Comparison of ENCODE assay signal across 21 cellular contexts in genomic region chr16:67486805-67487204, GRCh38. TPM values are rescaled to one million over a fixed set of nuclear protein-coding genes. Genes with fewer than 3 reads are reported as not detected.
DNase-seq lines count a peak whose midpoint lies in the region; ATAC-seq lines count a peak whose summit lies in the region.
"Had no signal": no experiment of that assay in that cellular context is flagged by ENCODE, and none has a peak within 500 bp of the region (broad histone marks: within the 10 kb centered on the region; RNA-seq: fewer than 3 reads in every experiment).

No MANE protein-coding gene starts in this region.

- WGBS in mesenchymal stem cell: 27% methylated on average over 2 of the region's 3 CpGs

- H4K8ac ChIP-seq in mesenchymal stem cell (ENCODE audit: low read length): peak overlapping the region; percentile 41

- peak overlapping the region; percentile 83 to 99 (median 96) for H3K4me2 ChIP-seq in BLaER1 treated with 17β-estradiol and CSF1 and Interleukin-3, amounts not matched to agents 10 nM and 100 nM
- no peak overlapping the region for H3K4me2 ChIP-seq in mesenchymal stem cell (ENCODE audit: low read length, poor library complexity, severe bottlenecking)

- H3K4me3 ChIP-seq in BLaER1 treated with 17β-estradiol and CSF1 and Interleukin-3, amounts not matched to agents 10 nM and 100 nM: peak overlapping the region in 4 of 10 experiments; percentile 23 to 46 (median 34); a peak in 5 of 20 replicates
- H3K4me3 ChIP-seq in mesenchymal stem cell (ENCODE audit: insufficient read depth in 1 of 2, low read depth in 1 of 2, low read length in 2 of 2): no peak overlapping the region
- H3K4me3 ChIP-seq: colonic mucosa, gastrocnemius medialis, skin epidermis, testis had no signal

- H3K9ac ChIP-seq in BLaER1 treated with 17β-estradiol and CSF1 and Interleukin-3, amounts not matched to agents 10 nM and 100 nM: peak overlapping the region; percentile 68 to 96 (median 91)
- peak overlapping the region; percentile 27 for H3K9ac ChIP-seq in mesenchymal stem cell (ENCODE audit: low read length)

- no peak overlapping the region for H2BK5ac ChIP-seq in mesenchymal stem cell (ENCODE audit: low read depth, low read length, poor library complexity, severe bottlenecking)

- H3K79me1 ChIP-seq in mesenchymal stem cell (replicated peaks; ENCODE audit: low read length, poor library complexity, severe bottlenecking): peaks cover 16% of the 10 kb centered on the region

- no peak overlapping the region for H3K14ac ChIP-seq in mesenchymal stem cell (ENCODE audit: low read length in 2 of 2)

- no peak for ATAC-seq in HG03354 (IDR thresholded peaks at IDR 0.05; ENCODE audit: poor library complexity, severe bottlenecking, unreplicated experiment)
- ATAC-seq: activated T-helper 17 cell treated with anti-CD3 and anti-CD28 coated beads, Interleukin-2, amount 50 U/mL, for 72 hours; gastrocnemius medialis; left lobe of liver; WTC11 had no signal

- H4K20me1 ChIP-seq in BLaER1 treated with 17β-estradiol and CSF1 and Interleukin-3, amounts not matched to agents 10 nM and 100 nM: no peaks in the 10 kb centered on the region

- H2AK5ac ChIP-seq in mesenchymal stem cell (ENCODE audit: low read length, severe bottlenecking): no peak overlapping the region

- no peak overlapping the region for H2BK12ac ChIP-seq in mesenchymal stem cell (ENCODE audit: low read length in 2 of 2)

- no peak overlapping the region for H2BK15ac ChIP-seq in mesenchymal stem cell (ENCODE audit: low read depth, poor library complexity, severe bottlenecking)

- DNase-seq in HT1080 (ENCODE audit: low read depth): peak; percentile 31
- DNase-seq in amniotic epithelial cell (ENCODE audit: low read depth): peak; percentile 52
- peak; percentile 29 for DNase-seq in mesenchymal stem cell
- no peak for DNase-seq in NCI-H1048 (lab: John Stamatoyannopoulos, UW)
- DNase-seq in NCI-H1694 treated with DMSO at 0.1 percent for 48 hours (lab: John Stamatoyannopoulos, UW): no peak
- DNase-seq: BE2C, colonic mucosa, DMS153, gastrocnemius medialis, NCI-H1092, NCI-H748 treated with DMSO at 0.1 percent for 48 hours, posterior cingulate gyrus, T-helper 1 cell, testis had no signal

- H2BK120ac ChIP-seq in mesenchymal stem cell (ENCODE audit: low read depth, low read length): no peak overlapping the region

- H4K91ac ChIP-seq in mesenchymal stem cell (ENCODE audit: low read length): no peak overlapping the region

- H3K23ac ChIP-seq in mesenchymal stem cell (ENCODE audit: low read length in 2 of 2): no peak overlapping the region

- peaks cover 97 to 99% (median 98%) of the 10 kb centered on the region in 10 experiments for H3K4me1 ChIP-seq in BLaER1 treated with 17β-estradiol and CSF1 and Interleukin-3, amounts not matched to agents 10 nM and 100 nM
- H3K4me1 ChIP-seq in mesenchymal stem cell (ENCODE audit: control insufficient read depth, insufficient read depth, low read depth, low read length): peaks cover 17% of the 10 kb centered on the region

- H3K18ac ChIP-seq in mesenchymal stem cell (ENCODE audit: low read depth in 1 of 2, low read length in 2 of 2): no peak overlapping the region

- no peaks in the 10 kb centered on the region for H3K27me3 ChIP-seq in BLaER1 treated with 17β-estradiol and CSF1 and Interleukin-3, amounts not matched to agents 10 nM and 100 nM
- H3K27me3 ChIP-seq in mesenchymal stem cell (ENCODE audit: control insufficient read depth in 1 of 2, insufficient read depth in 1 of 2, low read length in 2 of 2): no peaks in the 10 kb centered on the region
- H3K27me3 ChIP-seq: BE2C, colonic mucosa, gastrocnemius medialis, testis had no signal

- H3K36me3 ChIP-seq in BLaER1 treated with 17β-estradiol and CSF1 and Interleukin-3, amounts not matched to agents 10 nM and 100 nM: peaks cover 0 to 20% (median 5%) of the 10 kb centered on the region in 11 experiments; a peak in 9 of 22 replicates
- peaks cover 10 to 14% of the 10 kb centered on the region in 2 experiments for H3K36me3 ChIP-seq in mesenchymal stem cell (ENCODE audit: control insufficient read depth in 1 of 2, insufficient read depth in 2 of 2, low read depth in 1 of 2, low read length in 2 of 2)
- H3K36me3 ChIP-seq: BE2C, colonic mucosa, gastrocnemius medialis had no signal

- H3K9me3 ChIP-seq in BLaER1 treated with 17β-estradiol and CSF1 and Interleukin-3, amounts not matched to agents 10 nM and 100 nM (replicated peaks in 1 of 11): peaks cover 0 to 10% (median 5%) of the 10 kb centered on the region in 11 experiments; a peak in 8 of 22 replicates
- no peaks in the 10 kb centered on the region for H3K9me3 ChIP-seq in mesenchymal stem cell (ENCODE audit: control insufficient read depth, low read length)
- H3K9me3 ChIP-seq: BE2C, colonic mucosa, gastrocnemius medialis, testis had no signal

- no peak overlapping the region for H3K4ac ChIP-seq in mesenchymal stem cell (ENCODE audit: low read depth in 1 of 2, low read length in 2 of 2)

- H3K27ac ChIP-seq in BLaER1 treated with 17β-estradiol and CSF1 and Interleukin-3, amounts not matched to agents 10 nM and 100 nM: peak overlapping the region; percentile 57 to 100 (median 99)
- H3K27ac ChIP-seq in mesenchymal stem cell (ENCODE audit: low read length, poor library complexity, severe bottlenecking): no peak overlapping the region
- H3K27ac ChIP-seq: colonic mucosa, epithelial cell of prostate, gastrocnemius medialis had no signal

- no peak overlapping the region for H2AFZ ChIP-seq in mesenchymal stem cell (ENCODE audit: low read depth, low read length)

RNA-seq across cellular contexts. Expression of gene AGRP, which starts 3.5 kb away (rescaled TPM):
- not detected in 2 replicates for total RNA-seq in HT1080 (2014; rRNA removed; shearing (Covaris generic))
- polyA plus RNA-seq in HT1080 (2015; cell fraction: cytosol; rRNA removed): not detected in 2 replicates
- polyA plus RNA-seq in HT1080 (2015; cell fraction: nucleus; rRNA removed): not detected in 2 replicates
- polyA plus RNA-seq in mesenchymal stem cell (2013, experiment 1 of 2): not detected
- polyA plus RNA-seq in mesenchymal stem cell (2013, experiment 2 of 2): not detected
- total RNA-seq: activated T-helper 17 cell treated with anti-CD3 and anti-CD28 coated beads, Interleukin-2, amount 50 U/mL, for 72 hours; colonic mucosa; gastrocnemius medialis; left lobe of liver; WTC11 had no signal

RNA-seq across cellular contexts. Expression of gene ATP6V0D1, which starts 5.8 kb away (rescaled TPM):
- total RNA-seq in HT1080 (2014; rRNA removed; shearing (Covaris generic)): 89.7 and 108 TPM in 2 replicates
- polyA plus RNA-seq in HT1080 (2015; cell fraction: cytosol; rRNA removed): 67.0 and 67.1 TPM in 2 replicates
- polyA plus RNA-seq in HT1080 (2015; cell fraction: nucleus; rRNA removed): 62.2 and 67.6 TPM in 2 replicates
- 140 TPM for polyA plus RNA-seq in mesenchymal stem cell (2013, experiment 1 of 2)
- polyA plus RNA-seq in mesenchymal stem cell (2013, experiment 2 of 2): 136 TPM

RNA-seq across cellular contexts. Expression of gene RIPOR1, which starts 41.8 kb away (rescaled TPM):
- total RNA-seq in HT1080 (2014; rRNA removed; shearing (Covaris generic)): 17.2 and 18.2 TPM in 2 replicates
- 32.3 and 34.9 TPM in 2 replicates for polyA plus RNA-seq in HT1080 (2015; cell fraction: cytosol; rRNA removed)
- polyA plus RNA-seq in HT1080 (2015; cell fraction: nucleus; rRNA removed): 53.8 and 54.0 TPM in 2 replicates
- polyA plus RNA-seq in mesenchymal stem cell (2013, experiment 1 of 2): 59.7 TPM
- 58.4 TPM for polyA plus RNA-seq in mesenchymal stem cell (2013, experiment 2 of 2)

RNA-seq across cellular contexts. Expression of gene HSD11B2, which starts 55.9 kb away (rescaled TPM):
- 0.94 and 1.0 TPM in 2 replicates for total RNA-seq in HT1080 (2014; rRNA removed; shearing (Covaris generic))
- polyA plus RNA-seq in HT1080 (2015; cell fraction: cytosol; rRNA removed): 0.11 and 0.12 TPM in 2 replicates
- 0.47 and 1.1 TPM in 2 replicates for polyA plus RNA-seq in HT1080 (2015; cell fraction: nucleus; rRNA removed)
- polyA plus RNA-seq in mesenchymal stem cell (2013, experiment 1 of 2): 0.08 TPM
- polyA plus RNA-seq in mesenchymal stem cell (2013, experiment 2 of 2): not detected

Comparison
In these comparisons a context has a peak if more than half of its experiments do, and no peak if none do; other contexts are left out.
1. DNase-seq: peak in HT1080 (single experiment), amniotic epithelial cell (single experiment) and mesenchymal stem cell (single experiment); none in NCI-H1048 (single experiment) and NCI-H1694 treated with DMSO at 0.1 percent for 48 hours (single experiment).